Comparison of ENCODE assay signal across 1 cellular context in genomic region chr5:88683506-88684135, GRCh38.
TF ChIP-seq lines count a peak whose summit lies in the region.

No MANE protein-coding gene starts in this region.

TF ChIP-seq in SK-N-SH treated with all-trans-retinoic acid at 6 μM for 48 hours, 23 proteins besides CTCF, POLR2A, EP300 and RAD21 (continued from another document):
- TF ChIP-seq PATZ1 (CRISPR knock-in tag; IDR thresholded peaks at IDR 0.05; ENCODE audit: borderline replicate concordance) (no peak), CSDC2 (CRISPR knock-in tag; IDR thresholded peaks at IDR 0.05) (no peak), ZFP30 (CRISPR knock-in tag; IDR thresholded peaks at IDR 0.05) (no peak), BACH2 (CRISPR knock-in tag; IDR thresholded peaks at IDR 0.05; ENCODE audit: borderline replicate concordance) (no peak), ISL1 (CRISPR knock-in tag; IDR thresholded peaks at IDR 0.05) (no peak)
- TF ChIP-seq, protein P1, sequence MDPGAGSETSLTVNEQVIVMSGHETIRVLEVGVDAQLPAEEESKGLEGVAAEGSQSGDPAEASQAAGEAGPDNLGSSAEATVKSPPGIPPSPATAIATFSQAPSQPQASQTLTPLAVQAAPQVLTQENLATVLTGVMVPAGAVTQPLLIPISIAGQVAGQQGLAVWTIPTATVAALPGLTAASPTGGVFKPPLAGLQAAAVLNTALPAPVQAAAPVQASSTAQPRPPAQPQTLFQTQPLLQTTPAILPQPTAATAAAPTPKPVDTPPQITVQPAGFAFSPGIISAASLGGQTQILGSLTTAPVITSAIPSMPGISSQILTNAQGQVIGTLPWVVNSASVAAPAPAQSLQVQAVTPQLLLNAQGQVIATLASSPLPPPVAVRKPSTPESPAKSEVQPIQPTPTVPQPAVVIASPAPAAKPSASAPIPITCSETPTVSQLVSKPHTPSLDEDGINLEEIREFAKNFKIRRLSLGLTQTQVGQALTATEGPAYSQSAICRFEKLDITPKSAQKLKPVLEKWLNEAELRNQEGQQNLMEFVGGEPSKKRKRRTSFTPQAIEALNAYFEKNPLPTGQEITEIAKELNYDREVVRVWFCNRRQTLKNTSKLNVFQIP (CRISPR knock-in tag; IDR thresholded peaks at IDR 0.05; ENCODE audit: borderline replicate concordance, low read depth): no peak
